In the genomic region with DNA sequence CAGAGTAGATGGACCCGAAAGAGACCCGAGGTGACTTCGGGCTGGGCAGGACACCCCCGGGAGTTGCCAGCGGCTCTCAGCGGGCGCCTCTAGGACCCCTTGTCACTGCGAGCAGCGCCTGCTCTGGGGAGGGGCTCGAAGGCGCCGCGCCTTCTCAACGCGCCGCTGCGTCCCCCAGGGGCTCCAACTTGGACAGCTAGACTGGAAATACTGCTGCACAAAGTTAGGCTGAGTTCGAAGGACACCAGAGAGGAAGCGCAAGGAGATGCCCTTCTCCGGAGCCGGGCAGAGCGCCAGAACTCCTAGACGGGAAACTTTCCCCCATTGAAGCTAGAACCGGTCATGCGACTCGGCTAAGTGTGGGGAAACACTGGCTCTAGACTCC, we compare ENCODE assay signal across 12 cellular contexts. TPM values are rescaled to one million over a fixed set of nuclear protein-coding genes. Genes with fewer than 3 reads are reported as not detected.
A peak's percentile ranks its signal among the peaks of the same experiment; 100 is the strongest.
DNase-seq lines count a peak whose midpoint lies in the region; ATAC-seq and TF ChIP-seq lines count a peak whose summit lies in the region.
"Had no signal": no experiment of that assay in that cellular context is flagged by ENCODE, and none has a peak within 500 bp of the region (broad histone marks: within the 10 kb centered on the region; RNA-seq: fewer than 3 reads in every experiment).

No MANE protein-coding gene starts in this region.

- DNase-seq in NCI-H345 (lab: John Stamatoyannopoulos, UW) (peak; percentile 35), NCI-H345 treated with DMSO at 0.1 percent for 48 hours (lab: John Stamatoyannopoulos, UW; ENCODE audit: unreplicated experiment) (no peak), choroid plexus epithelial cell (ENCODE audit: low read depth) (no peak), left kidney (ENCODE audit: low read depth, low spot score) (peak; percentile 58)
- no peak for DNase-seq in activated T-cell treated with anti-CD3 and anti-CD28 coated beads, Interleukin-2, amount 50 U/mL, for 1 hour
- DNase-seq: midbrain, NCI-H1436 had no signal

- ATAC-seq in HG03520 (IDR thresholded peaks at IDR 0.05; ENCODE audit: unreplicated experiment) = no peak
- ATAC-seq in HG02852 (IDR thresholded peaks at IDR 0.05; ENCODE audit: unreplicated experiment) = no peak
- ATAC-seq: A549 had no signal

- peak overlapping the region; percentile 36 for H3K27ac ChIP-seq in temporal lobe (ENCODE audit: low read depth, low read length)
- H3K27ac ChIP-seq: A549, body of pancreas had no signal

- H3K4me3 ChIP-seq in choroid plexus epithelial cell (ENCODE audit: low read depth, low read length) = peak overlapping the region; percentile 28
- H3K4me3 ChIP-seq: A549, body of pancreas had no signal

- no peak for TF ChIP-seq CTCF in choroid plexus epithelial cell (conservative IDR thresholded peaks at IDR 0.05; ENCODE audit: low read depth, low read length)

RNA-seq across cellular contexts. Expression of gene KCNIP4, which starts 0.5 kb away (rescaled TPM):
- 7.1 TPM for total RNA-seq in temporal lobe
- total RNA-seq: body of pancreas had no signal

Comparison
In these comparisons a context has a peak if more than half of its experiments do, and no peak if none do; other contexts are left out.
1. DNase-seq: peak in NCI-H345 (single experiment) and left kidney (single experiment); none in NCI-H345 treated with DMSO at 0.1 percent for 48 hours (single experiment), choroid plexus epithelial cell (single experiment) and activated T-cell treated with anti-CD3 and anti-CD28 coated beads, Interleukin-2, amount 50 U/mL, for 1 hour (single experiment).